Comparison of ENCODE assay signal across 16 cellular contexts in genomic region chr13:91978571-91978970, GRCh38.
DNase-seq lines count a peak whose midpoint lies in the region; TF ChIP-seq lines count a peak whose summit lies in the region.
"Had no signal": no experiment of that assay in that cellular context is flagged by ENCODE, and none has a peak within 500 bp of the region (broad histone marks: within the 10 kb centered on the region; RNA-seq: fewer than 3 reads in every experiment).

No MANE protein-coding gene starts in this region.

- H3K27ac ChIP-seq in BLaER1 treated with 17β-estradiol and CSF1 and Interleukin-3, amounts not matched to agents 10 nM and 100 nM, result no peak overlapping the region
- no peak overlapping the region for H3K27ac ChIP-seq in tibial nerve
- H3K27ac ChIP-seq: C4-2B had no signal

- no peak overlapping the region for H3K9ac ChIP-seq in BLaER1 treated with 17β-estradiol and CSF1 and Interleukin-3, amounts not matched to agents 10 nM and 100 nM

- H3K4me2 ChIP-seq in BLaER1 treated with 17β-estradiol and CSF1 and Interleukin-3, amounts not matched to agents 10 nM and 100 nM, result peak overlapping the region in 9 of 11 experiments; percentile 13 to 63 (median 50); a peak in 14 of 22 replicates

- H3K36me3 ChIP-seq in BLaER1 treated with 17β-estradiol and CSF1 and Interleukin-3, amounts not matched to agents 10 nM and 100 nM, result no peaks in the 10 kb centered on the region
- H3K36me3 ChIP-seq in tibial nerve, result no peaks in the 10 kb centered on the region
- H3K36me3 ChIP-seq: BE2C had no signal

- H3K27me3 ChIP-seq in BLaER1 treated with 17β-estradiol and CSF1 and Interleukin-3, amounts not matched to agents 10 nM and 100 nM, result no peaks in the 10 kb centered on the region
- no peaks in the 10 kb centered on the region for H3K27me3 ChIP-seq in tibial nerve
- H3K27me3 ChIP-seq: BE2C had no signal

- TF ChIP-seq CTCF in tibial nerve (IDR thresholded peaks at IDR 0.05), result no peak

- H4K20me1 ChIP-seq in BLaER1 treated with 17β-estradiol and CSF1 and Interleukin-3, amounts not matched to agents 10 nM and 100 nM, result no peaks in the 10 kb centered on the region

- H3K4me3 ChIP-seq in BLaER1 treated with 17β-estradiol and CSF1 and Interleukin-3, amounts not matched to agents 10 nM and 100 nM, result no peak overlapping the region
- H3K4me3 ChIP-seq in tibial nerve, result no peak overlapping the region

- peaks cover 10 to 19% (median 14%) of the 10 kb centered on the region in 11 experiments for H3K9me3 ChIP-seq in BLaER1 treated with 17β-estradiol and CSF1 and Interleukin-3, amounts not matched to agents 10 nM and 100 nM (replicated peaks in 1 of 11)
- H3K9me3 ChIP-seq in tibial nerve, result peaks cover 0 to 15% (median 0%) of the 10 kb centered on the region in 4 donors
- H3K9me3 ChIP-seq: BE2C had no signal

- DNase-seq in NCI-H82 (lab: John Stamatoyannopoulos, UW), result peak; percentile 34
- peak; percentile 94 for DNase-seq in SK-N-DZ (ENCODE audit: low spot score)
- DNase-seq in C1 segment of cervical spinal cord (lab: John Stamatoyannopoulos, UW), result no peak
- DNase-seq in activated CD8-positive, alpha-beta memory T cell treated with anti-CD3 and anti-CD28 coated beads for 24 hours, result no peak
- no peak for DNase-seq in tibial nerve (ENCODE audit: low spot score in 2 of 2)
- DNase-seq: 8988T; ACHN; BE2C; Caco-2; Calu3; CD4-positive, alpha-beta T cell; CD8-positive, alpha-beta T cell; DMS79 treated with DMSO at 0.1 percent for 48 hours; GF-D8 had no signal

- H3K4me1 ChIP-seq in BLaER1 treated with 17β-estradiol and CSF1 and Interleukin-3, amounts not matched to agents 10 nM and 100 nM, result peaks cover 0 to 16% (median 9%) of the 10 kb centered on the region in 10 experiments; a peak in 14 of 20 replicates
- H3K4me1 ChIP-seq in tibial nerve, result no peaks in the 10 kb centered on the region
- H3K4me1 ChIP-seq: BE2C, Caco-2 had no signal

- no peak for TF ChIP-seq EP300 in tibial nerve (IDR thresholded peaks at IDR 0.05)

- TF ChIP-seq POLR2A in tibial nerve (IDR thresholded peaks at IDR 0.05), result no peak

Comparison
In these comparisons a context has a peak if more than half of its experiments do, and no peak if none do; other contexts are left out.
1. DNase-seq: peak in NCI-H82 (single experiment) and SK-N-DZ (single experiment); none in C1 segment of cervical spinal cord (0 of 14), activated CD8-positive, alpha-beta memory T cell treated with anti-CD3 and anti-CD28 coated beads for 24 hours (single experiment) and tibial nerve (0 of 2).